In genomic region chr13:61136101-61136500, GRCh38 we compare ENCODE assay signal across 16 cellular contexts.
DNase-seq lines count a peak whose midpoint lies in the region; ATAC-seq and TF ChIP-seq lines count a peak whose summit lies in the region.
"Had no signal": no experiment of that assay in that cellular context is flagged by ENCODE, and none has a peak within 500 bp of the region (broad histone marks: within the 10 kb centered on the region; RNA-seq: fewer than 3 reads in every experiment).

No MANE protein-coding gene starts in this region.

- H3K9ac ChIP-seq in mammary epithelial cell (ENCODE audit: insufficient read depth, low read length) (no peak overlapping the region), neuronal stem cell (ENCODE audit: low read depth, low read length, poor library complexity) (no peak overlapping the region), subcutaneous abdominal adipose tissue (ENCODE audit: low read length in 5 of 5) (no peak overlapping the region)

- no peak overlapping the region for H3K4me2 ChIP-seq in mammary epithelial cell (ENCODE audit: insufficient read depth, low read depth, low read length)
- H3K4me2 ChIP-seq in neuronal stem cell (ENCODE audit: insufficient read depth, low read length, poor library complexity, severe bottlenecking): no peak overlapping the region

- H2AK5ac ChIP-seq in neuronal stem cell (ENCODE audit: low read depth, low read length): no peak overlapping the region

- no peaks in the 10 kb centered on the region for H3K36me3 Mint-ChIP-seq in MCF 10A (ENCODE audit: insufficient read depth, unreplicated experiment)
- H3K36me3 Mint-ChIP-seq: T-cell had no signal

- no peak for TF ChIP-seq EP300 in gastroesophageal sphincter (IDR thresholded peaks at IDR 0.05)

- H2BK5ac ChIP-seq in neuronal stem cell (ENCODE audit: low read length): no peak overlapping the region

- H3K4me1 Mint-ChIP-seq in MCF 10A (ENCODE audit: insufficient read depth, unreplicated experiment): no peaks in the 10 kb centered on the region
- H3K4me1 Mint-ChIP-seq: T-cell had no signal

- POLR2A ChIA-PET in MCF 10A (lab: Yijun Ruan, JAX): no interaction called here

- H3K23ac ChIP-seq in neuronal stem cell (ENCODE audit: low read depth, low read length, poor library complexity): no peak overlapping the region

- H3K4me3 ChIP-seq in mammary epithelial cell (replicated peaks in 1 of 3; ENCODE audit: insufficient read depth in 1 of 3, low read depth in 2 of 3, low read length in 3 of 3) (no peak overlapping the region), gastroesophageal sphincter (no peak overlapping the region), neuronal stem cell (ENCODE audit: low read length in 2 of 2) (no peak overlapping the region), subcutaneous abdominal adipose tissue (ENCODE audit: low read depth in 1 of 5, low read length in 5 of 5) (no peak overlapping the region)

- no peak overlapping the region for H2BK15ac ChIP-seq in neuronal stem cell (ENCODE audit: low read length)

- DNase-seq in MCF 10A (ENCODE audit: unreplicated experiment): peak; percentile 2
- DNase-seq in mammary epithelial cell: no peak
- no peak for DNase-seq in neuronal stem cell (ENCODE audit: low spot score)
- no peak for DNase-seq in NOMO-1 treated with dmso at 0.1 percent for 144 hours (lab: John Stamatoyannopoulos, UW; ENCODE audit: unreplicated experiment)
- DNase-seq in NCI-H345 (lab: John Stamatoyannopoulos, UW): no peak
- DNase-seq: 8988T, MM.1S, NCI-H1105 treated with DMSO at 0.1 percent for 48 hours, NCI-H187 treated with DMSO at 0.1 percent for 48 hours, NCI-H524, OCI-M1, T-cell had no signal

- WGBS in mammary epithelial cell (ENCODE audit: low coverage, missing lambda C conversion rate): 54% methylated on average over 4 of the region's 4 CpGs
- WGBS in gastroesophageal sphincter (ENCODE audit: low coverage in 1 of 2), 2 donors: 38 to 52% methylated on average over 3 to 4 of the region's 4 CpGs
- WGBS in neuronal stem cell (ENCODE audit: extremely low coverage in 2 of 2, insufficient read length in 2 of 2, insufficient replicate concordance in 1 of 2), 2 donors: 100% methylated on average over 1 of the region's 4 CpGs; no CpG with 5 or more reads in 1 of the 2 donors

- no peaks in the 10 kb centered on the region for H3K79me1 ChIP-seq in neuronal stem cell (ENCODE audit: low read depth, low read length)

- H3K9me3 ChIP-seq in mammary epithelial cell (replicated peaks; ENCODE audit: insufficient read depth, low read length): no peaks in the 10 kb centered on the region
- H3K9me3 ChIP-seq in gastroesophageal sphincter: no peaks in the 10 kb centered on the region
- H3K9me3 ChIP-seq in neuronal stem cell (replicated peaks in 1 of 2; ENCODE audit: control insufficient read depth in 2 of 2, insufficient read depth in 1 of 2, low read depth in 1 of 2, low read length in 2 of 2): no peaks in the 10 kb centered on the region
- peaks cover 0 to 2% (median 0%) of the 10 kb centered on the region in 5 donors for H3K9me3 ChIP-seq in subcutaneous abdominal adipose tissue (ENCODE audit: control insufficient read depth in 5 of 5, low read length in 5 of 5)

- no TSS peak for BruUV-seq in MCF 10A (replicated peaks; lab: Mats Ljungman, UMichigan)
- BruUV-seq in mammary epithelial cell (replicated peaks; lab: Mats Ljungman, UMichigan): no TSS peak

- H2BK120ac ChIP-seq in neuronal stem cell (ENCODE audit: low read depth, low read length): no peak overlapping the region

- no peak overlapping the region for H3K4me3 Mint-ChIP-seq in MCF 10A (ENCODE audit: unreplicated experiment)
- H3K4me3 Mint-ChIP-seq: T-cell had no signal

- H2AFZ ChIP-seq in mammary epithelial cell (ENCODE audit: low read depth, low read length): no peak overlapping the region
- H2AFZ ChIP-seq in neuronal stem cell (ENCODE audit: low read length): peak overlapping the region; percentile 36

- H3K27me3 ChIP-seq in mammary epithelial cell (ENCODE audit: insufficient read depth, low read length): no peaks in the 10 kb centered on the region
- H3K27me3 ChIP-seq in gastroesophageal sphincter: no peaks in the 10 kb centered on the region
- no peaks in the 10 kb centered on the region for H3K27me3 ChIP-seq in neuronal stem cell (ENCODE audit: control insufficient read depth in 3 of 3, insufficient read depth in 3 of 3, low read depth in 1 of 3, low read length in 3 of 3)
- no peaks in the 10 kb centered on the region for H3K27me3 ChIP-seq in subcutaneous abdominal adipose tissue (ENCODE audit: control insufficient read depth in 5 of 5, insufficient read depth in 4 of 5, low read length in 5 of 5)

- H3K79me2 ChIP-seq in mammary epithelial cell (ENCODE audit: insufficient read depth, low read length): no peaks in the 10 kb centered on the region

- H3K18ac ChIP-seq in neuronal stem cell (ENCODE audit: low read length): no peak overlapping the region

- no peak overlapping the region for H3K27ac Mint-ChIP-seq in MCF 10A (ENCODE audit: low read depth, unreplicated experiment)
- H3K27ac Mint-ChIP-seq: T-cell had no signal

- H3K4me1 ChIP-seq in mammary epithelial cell (ENCODE audit: insufficient read depth, low read length) (no peaks in the 10 kb centered on the region), gastroesophageal sphincter (no peaks in the 10 kb centered on the region), neuronal stem cell (ENCODE audit: control insufficient read depth in 2 of 2, insufficient read depth in 1 of 2, low read depth in 1 of 2, low read length in 2 of 2) (peaks cover 0 to 2% of the 10 kb centered on the region in 2 donors), subcutaneous abdominal adipose tissue (ENCODE audit: control insufficient read depth in 5 of 5, insufficient read depth in 5 of 5, low read length in 5 of 5) (peaks cover 0 to 12% (median 3%) of the 10 kb centered on the region in 5 donors)

- no peak for TF ChIP-seq CTCF in MCF 10A (IDR thresholded peaks at IDR 0.05; ENCODE audit: unreplicated experiment)
- no peak for TF ChIP-seq CTCF in mammary epithelial cell (conservative IDR thresholded peaks at IDR 0.05 in 1 of 2, IDR thresholded peaks at IDR 0.05 in 1 of 2; ENCODE audit: extremely low read depth in 1 of 2, insufficient read depth in 1 of 2, low read depth in 1 of 2, low read length in 2 of 2)
- TF ChIP-seq CTCF in gastroesophageal sphincter (IDR thresholded peaks at IDR 0.05): no peak

- H3K36me3 ChIP-seq in mammary epithelial cell (ENCODE audit: insufficient read depth, low read length) (no peaks in the 10 kb centered on the region), gastroesophageal sphincter (no peaks in the 10 kb centered on the region), neuronal stem cell (replicated peaks in 1 of 2; ENCODE audit: control insufficient read depth in 2 of 2, insufficient read depth in 2 of 2, low read length in 2 of 2) (no peaks in the 10 kb centered on the region), subcutaneous abdominal adipose tissue (ENCODE audit: control insufficient read depth in 5 of 5, insufficient read depth in 5 of 5, low read length in 5 of 5) (no peaks in the 10 kb centered on the region)

- H3K27ac ChIP-seq in mammary epithelial cell (ENCODE audit: insufficient read depth, low read depth, low read length) (no peak overlapping the region), gastroesophageal sphincter (peak overlapping the region in 1 of 4 donors; percentile 12), neuronal stem cell (replicated peaks; ENCODE audit: low read length) (no peak overlapping the region), subcutaneous abdominal adipose tissue (ENCODE audit: low read depth, low read length) (peak overlapping the region; percentile 35)
- H3K27ac ChIP-seq: C4-2B had no signal

- H3K27me3 Mint-ChIP-seq in MCF 10A (ENCODE audit: insufficient read depth, unreplicated experiment): peaks cover 21% of the 10 kb centered on the region
- H3K27me3 Mint-ChIP-seq: T-cell had no signal

- no peaks in the 10 kb centered on the region for H4K20me1 ChIP-seq in mammary epithelial cell (ENCODE audit: insufficient read depth, low read length)

- no peak for TF ChIP-seq POLR2A in gastroesophageal sphincter (IDR thresholded peaks at IDR 0.05)

- H4K8ac ChIP-seq in neuronal stem cell (ENCODE audit: low read depth, low read length): no peak overlapping the region

- CTCF ChIA-PET in MCF 10A (lab: Yijun Ruan, JAX) (no interaction called here), mammary epithelial cell (lab: Charles Lee; ENCODE audit: low non-redundant PET) (no interaction called here)

- H3K4ac ChIP-seq in neuronal stem cell (ENCODE audit: low read length): no peak overlapping the region

- intact Hi-C loops in MCF 10A (cut with micrococcal nuclease): no loop called here
- intact Hi-C loops in mammary epithelial cell (cut with micrococcal nuclease): no loop called here

- ATAC-seq in gastroesophageal sphincter (peak; percentile 68), HG03108 (IDR thresholded peaks at IDR 0.05; ENCODE audit: unreplicated experiment) (no peak)
- ATAC-seq: T-cell had no signal

- peaks cover 8% of the 10 kb centered on the region for H3K9me3 Mint-ChIP-seq in MCF 10A (ENCODE audit: unreplicated experiment)

- H4K91ac ChIP-seq in neuronal stem cell (ENCODE audit: low read depth, low read length, poor library complexity): no peak overlapping the region

- dilution Hi-C loops in mammary epithelial cell (cut with HindIII; ENCODE audit: low sequenced_read_pairs): no loop called here

- no peak overlapping the region for H3K14ac ChIP-seq in neuronal stem cell (ENCODE audit: low read length)

- no peak overlapping the region for H2BK12ac ChIP-seq in neuronal stem cell (ENCODE audit: low read length)

- in situ Hi-C loops in mammary epithelial cell (cut with MboI; ENCODE audit: low sequenced_read_pairs in 2 of 2): no loop called here
